8 cellular contexts compared by ENCODE assay signal in the genomic region with DNA sequence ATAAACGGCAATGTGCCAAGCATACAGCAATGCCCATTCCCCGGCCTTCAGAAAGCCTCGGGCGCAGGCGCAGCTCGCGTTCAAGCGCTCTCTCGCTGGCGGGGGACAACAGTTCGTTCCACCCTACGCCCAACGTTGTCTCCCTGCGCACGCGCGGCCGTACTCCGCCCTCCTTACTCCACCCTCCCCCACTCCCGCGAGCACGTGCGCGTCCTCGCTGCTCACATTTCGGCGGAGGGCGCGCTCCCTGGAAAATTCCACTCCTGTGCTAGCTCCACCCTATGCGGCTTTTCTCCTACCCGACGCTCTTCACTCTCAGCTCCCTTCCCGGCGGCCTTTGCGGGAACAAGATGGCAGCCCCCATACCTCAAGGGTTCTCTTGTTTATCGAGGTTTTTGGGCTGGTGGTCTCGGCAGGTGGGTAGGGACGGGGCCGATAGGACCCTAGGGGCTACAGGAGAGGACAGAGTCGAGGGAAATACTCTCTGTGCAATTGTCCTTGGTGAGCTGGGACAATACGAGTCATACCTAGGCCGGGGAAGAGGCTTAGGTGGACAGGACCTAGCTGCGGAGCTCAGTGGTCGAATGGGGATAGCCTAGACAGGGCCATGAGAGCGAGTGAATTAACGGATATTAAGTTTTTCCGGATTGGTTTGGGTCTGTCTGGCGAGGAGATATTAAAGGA. TPM values are rescaled to one million over a fixed set of nuclear protein-coding genes. Genes with fewer than 3 reads are reported as not detected.
DNase-seq lines count a peak whose midpoint lies in the region; ATAC-seq lines count a peak whose summit lies in the region.
"Not testable (repeated sequence)": the region's sequence is repeated elsewhere in the genome, so short reads cannot be mapped to it uniquely, and the experiment has no call there.

Gene MRPL45 (plus strand): TSS at position 335 of the 684 bp plus-strand sequence. CDS start 16 bp downstream, at position 351.

- not testable (repeated sequence) for H3K4me1 Mint-ChIP-seq in IgD-negative memory B cell

- H3K4me3 Mint-ChIP-seq in IgD-negative memory B cell: peak within 1 kb of the TSS; percentile 88 to 97 (median 94)

- H3K9me3 Mint-ChIP-seq in IgD-negative memory B cell: not testable (repeated sequence)

- DNase-seq in DMS 273 treated with DMSO at 0.1 percent for 48 hours (lab: John Stamatoyannopoulos, UW): peak; percentile 87
- peak; percentile 97 for DNase-seq in OCI-M1 (lab: John Stamatoyannopoulos, UW)
- DNase-seq in activated T-cell treated with anti-CD3 and anti-CD28 coated beads for 24 hours (ENCODE audit: low read depth): peak; percentile 96
- peak; percentile 74 for DNase-seq in epidermal melanocyte (ENCODE audit: insufficient read length, low spot score)
- peak; percentile 91 for DNase-seq in middle frontal gyrus (ENCODE audit: extremely low spot score, low spot score)
- DNase-seq in stimulated activated CD8-positive, alpha-beta memory T cell treated with anti-CD3 and anti-CD28 coated beads, Interleukin-2, amount 100 ng/mL, for 1 hour (ENCODE audit: low read depth in 2 of 2): peak; percentile 90 to 92

- not testable (repeated sequence) for H3K36me3 Mint-ChIP-seq in IgD-negative memory B cell

- H3K27me3 Mint-ChIP-seq in IgD-negative memory B cell: not testable (repeated sequence)

- peak; percentile 87 for ATAC-seq in GM21576 (IDR thresholded peaks at IDR 0.05; ENCODE audit: unreplicated experiment)

- H3K27ac Mint-ChIP-seq in IgD-negative memory B cell: peak within 1 kb of the TSS; percentile 93 to 99 (median 98)

RNA-seq across cellular contexts. Expression of gene MRPL45, which starts in this region (rescaled TPM):
- 23.5 TPM for polyA plus RNA-seq in IgD-negative memory B cell

Comparison
In these comparisons a context has a peak if more than half of its experiments do, and no peak if none do; other contexts are left out.
1. Peak in every context shown above with its lines: DNase-seq and ATAC-seq.